Comparison of ENCODE assay signal across 29 cellular contexts in the genomic region with DNA sequence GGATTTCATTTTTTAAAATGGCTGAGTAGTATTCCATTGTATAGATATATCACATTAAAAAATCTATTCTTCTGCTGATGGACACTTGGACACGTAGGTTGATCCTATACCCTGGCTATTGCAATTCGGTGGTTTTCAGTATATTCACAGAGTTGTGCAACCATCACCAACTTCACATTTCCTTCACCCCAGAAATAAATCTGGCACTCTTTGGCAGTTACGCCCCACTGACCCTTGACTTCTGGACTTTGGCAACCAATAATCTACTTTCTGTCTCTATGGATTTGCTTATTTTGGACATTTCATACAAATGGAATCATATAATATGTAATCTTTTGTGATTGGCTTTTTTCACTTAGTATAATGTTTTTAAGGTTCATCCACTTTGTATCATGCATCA. TPM values are rescaled to one million over a fixed set of nuclear protein-coding genes. Genes with fewer than 3 reads are reported as not detected.
"Had no signal": no experiment of that assay in that cellular context is flagged by ENCODE, and none has a peak within 500 bp of the region (broad histone marks: within the 10 kb centered on the region; RNA-seq: fewer than 3 reads in every experiment).

No MANE protein-coding gene starts in this region.

- DNase-seq: effector memory CD8-positive, alpha-beta T cell; erythroblast; esophagus squamous epithelium; foreskin melanocyte; hypothalamus; immature natural killer cell; islet precursor cell; kidney glomerular epithelial cell; left colon; left ventricle myocardium superior; natural killer cell; occipital lobe; ovary; posterior cingulate gyrus; psoas muscle; right cardiac atrium; stimulated activated CD4-positive, alpha-beta T cell treated with anti-CD3 and anti-CD28 coated beads, Interleukin-15, amount 100 ng/mL, for 24 hours; stimulated activated CD4-positive, alpha-beta T cell treated with anti-CD3 and anti-CD28 coated beads, Interleukin-2, amount 100 ng/mL, for 48 hours; stimulated activated naive CD4-positive, alpha-beta T cell; stimulated activated naive CD8-positive, alpha-beta T cell treated with anti-CD3 and anti-CD28 coated beads, Interleukin-15, amount 100 ng/mL, for 72 hours; transverse colon had no signal

- H3K9me3 Mint-ChIP-seq: effector memory CD8-positive, alpha-beta T cell; immature natural killer cell; memory B cell; natural killer cell; stimulated activated naive CD8-positive, alpha-beta T cell treated with anti-CD3 and anti-CD28 coated beads, Interleukin-15, amount 100 ng/mL, for 72 hours had no signal

- H3K27me3 Mint-ChIP-seq: effector memory CD8-positive, alpha-beta T cell; memory B cell; stimulated activated naive CD8-positive, alpha-beta T cell treated with anti-CD3 and anti-CD28 coated beads, Interleukin-15, amount 100 ng/mL, for 72 hours had no signal

- H3K4me3 Mint-ChIP-seq: effector memory CD8-positive, alpha-beta T cell; immature natural killer cell; memory B cell; natural killer cell; stimulated activated naive CD8-positive, alpha-beta T cell treated with anti-CD3 and anti-CD28 coated beads, Interleukin-15, amount 100 ng/mL, for 72 hours had no signal

- ATAC-seq: effector memory CD8-positive, alpha-beta T cell; left colon; natural killer cell; psoas muscle; stimulated activated naive CD8-positive, alpha-beta T cell treated with anti-CD3 and anti-CD28 coated beads, Interleukin-15, amount 100 ng/mL, for 72 hours had no signal

- H3K9me3 ChIP-seq: esophagus squamous epithelium, ovary, psoas muscle, suprapubic skin, transverse colon, vagina had no signal

- H3K36me3 Mint-ChIP-seq: natural killer cell had no signal

- H3K4me3 ChIP-seq: esophagus squamous epithelium, lung, ovary, psoas muscle, skin epidermis, suprapubic skin, transverse colon, vagina had no signal

- H3K27ac Mint-ChIP-seq: effector memory CD8-positive, alpha-beta T cell; immature natural killer cell; memory B cell; natural killer cell; stimulated activated naive CD8-positive, alpha-beta T cell treated with anti-CD3 and anti-CD28 coated beads, Interleukin-15, amount 100 ng/mL, for 72 hours had no signal

- FAIRE-seq: colon, endometrium had no signal

- H3K36me3 ChIP-seq: esophagus squamous epithelium, ovary, suprapubic skin, transverse colon, vagina had no signal

- H3K4me1 ChIP-seq: psoas muscle had no signal

- H3K27me3 ChIP-seq: esophagus squamous epithelium, suprapubic skin, transverse colon, vagina had no signal

RNA-seq across cellular contexts. Expression of a gene that starts 35.9 kb away (rescaled TPM):
- polyA plus RNA-seq: neural cell had no signal
